Comparison of ENCODE assay signal across 8 cellular contexts in genomic region chr14:102591372-102591943, GRCh38. TPM values are rescaled to one million over a fixed set of nuclear protein-coding genes. Genes with fewer than 3 reads are reported as not detected.
DNase-seq lines count a peak whose midpoint lies in the region; ATAC-seq and TF ChIP-seq lines count a peak whose summit lies in the region.

No MANE protein-coding gene starts in this region.

- peaks cover 20% of the 10 kb centered on the region for H3K4me1 Mint-ChIP-seq in T-helper 1 cell treated with Interleukin-12 subunit alpha and Interleukin-12 subunit beta and Interleukin-4 antibody, amounts not matched to agents 30 μg/mL and 1 μg/mL, for 36 hours (ENCODE audit: low read depth)

- no peaks in the 10 kb centered on the region for H3K9me3 ChIP-seq in subcutaneous abdominal adipose tissue (ENCODE audit: control insufficient read depth in 5 of 5, low read length in 5 of 5)

- ATAC-seq in HG03439 (IDR thresholded peaks at IDR 0.05; ENCODE audit: unreplicated experiment) (peak; percentile 3), HG03108 (IDR thresholded peaks at IDR 0.05; ENCODE audit: unreplicated experiment) (no peak)

- peak overlapping the region in 4 of 5 donors; percentile 64 to 82 (median 81) for H3K9ac ChIP-seq in subcutaneous abdominal adipose tissue (ENCODE audit: low read length in 5 of 5)

- peak overlapping the region; percentile 70 to 99 (median 95) for H3K27ac ChIP-seq in dorsolateral prefrontal cortex
- peak overlapping the region; percentile 86 for H3K27ac ChIP-seq in subcutaneous abdominal adipose tissue (ENCODE audit: low read depth, low read length)

- DNase-seq in EL (peak; percentile 34), dorsolateral prefrontal cortex (peak in 4 of 10 donors; percentile 13 to 37 (median 28)), medulla oblongata (ENCODE audit: extremely low spot score) (peak; percentile 56), NCI-H2029 treated with DMSO at 0.1 percent for 48 hours (lab: John Stamatoyannopoulos, UW) (no peak)

- H3K27me3 ChIP-seq in dorsolateral prefrontal cortex (no peaks in the 10 kb centered on the region), subcutaneous abdominal adipose tissue (ENCODE audit: control insufficient read depth in 5 of 5, insufficient read depth in 4 of 5, low read length in 5 of 5) (no peaks in the 10 kb centered on the region)

- peak overlapping the region; percentile 71 for H3K4me3 Mint-ChIP-seq in T-helper 1 cell treated with Interleukin-12 subunit alpha and Interleukin-12 subunit beta and Interleukin-4 antibody, amounts not matched to agents 30 μg/mL and 1 μg/mL, for 36 hours

- intact Hi-C loops in dorsolateral prefrontal cortex (cut with DNase I), result loop anchor here (5.0 to 10.0 kb wide), 8 partner anchors 69 to 827 kb away; partner anchors contain the start of genes CINP (in 2 of the 2), TECPR2 (in 2 of the 2), TRAF3 (in 2 of the 2) and CDC42BPB (in 1 of the 2)

- peak overlapping the region; percentile 36 for H3K27ac Mint-ChIP-seq in T-helper 1 cell treated with Interleukin-12 subunit alpha and Interleukin-12 subunit beta and Interleukin-4 antibody, amounts not matched to agents 30 μg/mL and 1 μg/mL, for 36 hours

- peaks cover 4 to 29% (median 26%) of the 10 kb centered on the region in 5 donors for H3K4me1 ChIP-seq in subcutaneous abdominal adipose tissue (ENCODE audit: control insufficient read depth in 5 of 5, insufficient read depth in 5 of 5, low read length in 5 of 5)

- H3K4me3 ChIP-seq in dorsolateral prefrontal cortex (peak overlapping the region; percentile 52 to 98 (median 89)), subcutaneous abdominal adipose tissue (ENCODE audit: low read depth in 1 of 5, low read length in 5 of 5) (peak overlapping the region; percentile 59 to 75 (median 69))

- peaks cover 11% of the 10 kb centered on the region for H3K27me3 Mint-ChIP-seq in T-helper 1 cell treated with Interleukin-12 subunit alpha and Interleukin-12 subunit beta and Interleukin-4 antibody, amounts not matched to agents 30 μg/mL and 1 μg/mL, for 36 hours (ENCODE audit: low read depth)

- H3K36me3 Mint-ChIP-seq in T-helper 1 cell treated with Interleukin-12 subunit alpha and Interleukin-12 subunit beta and Interleukin-4 antibody, amounts not matched to agents 30 μg/mL and 1 μg/mL, for 36 hours (ENCODE audit: low read depth), result peaks cover 4% of the 10 kb centered on the region

- no peak for TF ChIP-seq CTCF in dorsolateral prefrontal cortex (IDR thresholded peaks at IDR 0.05 in 54 of 56, conservative IDR thresholded peaks at IDR 0.05 in 2 of 56; ENCODE audit: low read depth in 1 of 56, partially characterized antibody in 56 of 56)

- H3K9me3 Mint-ChIP-seq in T-helper 1 cell treated with Interleukin-12 subunit alpha and Interleukin-12 subunit beta and Interleukin-4 antibody, amounts not matched to agents 30 μg/mL and 1 μg/mL, for 36 hours, result no peaks in the 10 kb centered on the region

- no peaks in the 10 kb centered on the region for H3K36me3 ChIP-seq in subcutaneous abdominal adipose tissue (ENCODE audit: control insufficient read depth in 5 of 5, insufficient read depth in 5 of 5, low read length in 5 of 5)

RNA-seq across cellular contexts. Expression of gene RCOR1, which starts 1.0 kb away (rescaled TPM):
- total RNA-seq in dorsolateral prefrontal cortex, result 10 to 100 TPM in 114 of 120 experiments, 1 to 10 TPM in 6; 8.6 to 24.0 (median 13.3) TPM
